1 cellular context compared by ENCODE assay signal in genomic region chr4:151015458-151016344, GRCh38.
TF ChIP-seq lines count a peak whose summit lies in the region.

No MANE protein-coding gene starts in this region.

TF ChIP-seq in HepG2, 621 proteins besides CTCF, POLR2A, EP300 and RAD21 (continued from another document and continues in another):
- TF ChIP-seq GMEB2 (CRISPR knock-in tag; IDR thresholded peaks at IDR 0.05; ENCODE audit: low read depth): no peak; the same call in 1 of the 2 replicates
- TF ChIP-seq EHMT2 (IDR thresholded peaks at IDR 0.05; ENCODE audit: borderline replicate concordance, low read depth, low read length): no peak
- no peak for TF ChIP-seq BHLHE40 (IDR thresholded peaks at IDR 0.05; ENCODE audit: low read length)
- TF ChIP-seq ADNP (CRISPR knock-in tag; IDR thresholded peaks at IDR 0.05): no peak
- no peak for TF ChIP-seq ZNF44 (CRISPR knock-in tag; IDR thresholded peaks at IDR 0.05)
- no peak for TF ChIP-seq ZNF672 (CRISPR knock-in tag; IDR thresholded peaks at IDR 0.05)
- no peak for TF ChIP-seq ZNF766 (CRISPR knock-in tag; IDR thresholded peaks at IDR 0.05; ENCODE audit: borderline replicate concordance)
- TF ChIP-seq ATF6 (CRISPR knock-in tag; conservative IDR thresholded peaks at IDR 0.05): no peak
- 0 out of 2 replicates have a peak, but pooled peaks have one; percentile 15 for TF ChIP-seq RXRA (CRISPR knock-in tag; IDR thresholded peaks at IDR 0.05)
- 0 out of 2 replicates have a peak, but pooled peaks have one; percentile 28 for TF ChIP-seq ZNF512B (CRISPR knock-in tag; IDR thresholded peaks at IDR 0.05; ENCODE audit: borderline replicate concordance)
- peak; percentile 96 for TF ChIP-seq RBFOX2 (IDR thresholded peaks at IDR 0.05; ENCODE audit: low read depth, low read length)
- TF ChIP-seq SPEN (CRISPR knock-in tag; IDR thresholded peaks at IDR 0.05; ENCODE audit: low read depth): peak; percentile 38; the same call in 1 of the 2 replicates
- no peak for TF ChIP-seq MAF1 (CRISPR knock-in tag; IDR thresholded peaks at IDR 0.05; ENCODE audit: borderline replicate concordance)
- TF ChIP-seq UBTF (CRISPR knock-in tag; IDR thresholded peaks at IDR 0.05): peak; percentile 84
- no peak for TF ChIP-seq ZNF18 (CRISPR knock-in tag; IDR thresholded peaks at IDR 0.05; ENCODE audit: insufficient replicate concordance)
- no peak; the same call in 1 of the 2 replicates for TF ChIP-seq ATF7-NPFF (CRISPR knock-in tag; IDR thresholded peaks at IDR 0.05; ENCODE audit: low read depth)
- no peak for TF ChIP-seq CEBPG (CRISPR knock-in tag; IDR thresholded peaks at IDR 0.05)
- no peak for TF ChIP-seq SKIL (CRISPR knock-in tag; IDR thresholded peaks at IDR 0.05; ENCODE audit: borderline replicate concordance)
- TF ChIP-seq BRF2 (CRISPR knock-in tag; IDR thresholded peaks at IDR 0.05): 0 out of 2 replicates have a peak, but pooled peaks have one; percentile 85
- TF ChIP-seq ZNF780A (CRISPR knock-in tag; IDR thresholded peaks at IDR 0.05): no peak
- no peak; the same call in 1 of the 2 replicates for TF ChIP-seq MEIS2 (CRISPR knock-in tag; IDR thresholded peaks at IDR 0.05)
- no peak for TF ChIP-seq ZNF276 (CRISPR knock-in tag; IDR thresholded peaks at IDR 0.05; ENCODE audit: low read depth)
- TF ChIP-seq PITX1 (CRISPR knock-in tag; IDR thresholded peaks at IDR 0.05): no peak
- TF ChIP-seq ZMAT5 (CRISPR knock-in tag; IDR thresholded peaks at IDR 0.05; ENCODE audit: borderline replicate concordance, low read depth): no peak
- no peak for TF ChIP-seq E2F2 (CRISPR knock-in tag; IDR thresholded peaks at IDR 0.05; ENCODE audit: borderline replicate concordance)
- TF ChIP-seq MBD4 (IDR thresholded peaks at IDR 0.05; ENCODE audit: borderline replicate concordance, low read length): no peak
- no peak for TF ChIP-seq NKX3-1 (CRISPR knock-in tag; IDR thresholded peaks at IDR 0.05)
- TF ChIP-seq ZKSCAN8 (CRISPR knock-in tag; IDR thresholded peaks at IDR 0.05; ENCODE audit: borderline replicate concordance): no peak; the same call in 1 of the 2 replicates
- TF ChIP-seq KDM5A (IDR thresholded peaks at IDR 0.05; ENCODE audit: borderline replicate concordance, low read length): peak; percentile 23
- TF ChIP-seq RFX5 (IDR thresholded peaks at IDR 0.05; ENCODE audit: low read depth, low read length): no peak
- no peak for TF ChIP-seq ZBTB26 (CRISPR knock-in tag; IDR thresholded peaks at IDR 0.05; ENCODE audit: borderline replicate concordance)
- no peak for TF ChIP-seq ZNF704 (CRISPR knock-in tag; IDR thresholded peaks at IDR 0.05; ENCODE audit: borderline replicate concordance)
- TF ChIP-seq ZNF569 (CRISPR knock-in tag; IDR thresholded peaks at IDR 0.05; ENCODE audit: borderline replicate concordance): no peak
- TF ChIP-seq ZNF562 (CRISPR knock-in tag; IDR thresholded peaks at IDR 0.05; ENCODE audit: borderline replicate concordance): peak; percentile 38; the same call in 1 of the 2 replicates
- TF ChIP-seq HDAC1 (CRISPR knock-in tag; IDR thresholded peaks at IDR 0.05): peak; percentile 79
- TF ChIP-seq ZNF75D (CRISPR knock-in tag; IDR thresholded peaks at IDR 0.05; ENCODE audit: borderline replicate concordance): no peak
- TF ChIP-seq HNRNPLL (IDR thresholded peaks at IDR 0.05; ENCODE audit: low read depth, low read length, poor library complexity, severe bottlenecking): no peak
- 0 out of 2 replicates have a peak, but pooled peaks have one; percentile 23 for TF ChIP-seq ZNF7 (CRISPR knock-in tag; IDR thresholded peaks at IDR 0.05)
- TF ChIP-seq NFE2 (CRISPR knock-in tag; IDR thresholded peaks at IDR 0.05): no peak
- TF ChIP-seq ZNF253 (CRISPR knock-in tag; IDR thresholded peaks at IDR 0.05; ENCODE audit: borderline replicate concordance): 0 out of 2 replicates have a peak, but pooled peaks have one; percentile 41
